ENCODE assay signal across 1 cellular context in genomic region chr7:139427029-139427420, GRCh38.
TF ChIP-seq lines count a peak whose summit lies in the region.

No MANE protein-coding gene starts in this region.

TF ChIP-seq in GM12878, 131 proteins besides CTCF, POLR2A, EP300 and RAD21:
- TF ChIP-seq POLR2AphosphoS5 (IDR thresholded peaks at IDR 0.05; ENCODE audit: low read length) (peak; percentile 26; the same call in 1 of the 2 replicates), PRDM15 (CRISPR knock-in tag; IDR thresholded peaks at IDR 0.05) (no peak)
TF ChIP-seq in GM12878: peak in this region for 1.
